ENCODE assay signal across 1 cellular context in genomic region chr18:50159654-50160046, GRCh38.
TF ChIP-seq lines count a peak whose summit lies in the region.

No MANE protein-coding gene starts in this region.

TF ChIP-seq in SK-N-SH, 30 proteins besides CTCF, POLR2A, EP300 and RAD21:
- no peak for TF ChIP-seq IRF3 (IDR thresholded peaks at IDR 0.05; ENCODE audit: low read depth, low read length)
- no peak for TF ChIP-seq YY1 (IDR thresholded peaks at IDR 0.05; ENCODE audit: low read depth)
- no peak for TF ChIP-seq NRF1 (IDR thresholded peaks at IDR 0.05; ENCODE audit: low read depth, low read length)
- TF ChIP-seq NFIC (IDR thresholded peaks at IDR 0.05; ENCODE audit: borderline replicate concordance), result no peak
- TF ChIP-seq FOXM1 (IDR thresholded peaks at IDR 0.05; ENCODE audit: low read depth), result no peak
- TF ChIP-seq MAX (IDR thresholded peaks at IDR 0.05; ENCODE audit: low read depth), result no peak
- TF ChIP-seq RXRA (IDR thresholded peaks at IDR 0.05; ENCODE audit: borderline replicate concordance, low read depth), result no peak
- no peak for TF ChIP-seq GATA2 (CRISPR knock-in tag; IDR thresholded peaks at IDR 0.05)
- TF ChIP-seq RCOR1 (IDR thresholded peaks at IDR 0.05; ENCODE audit: low read length), result no peak
- no peak for TF ChIP-seq TAF1 (IDR thresholded peaks at IDR 0.05; ENCODE audit: borderline replicate concordance, low read depth, low read length)
- TF ChIP-seq GABPA (IDR thresholded peaks at IDR 0.05; ENCODE audit: low read depth), result no peak
- no peak for TF ChIP-seq POLR2AphosphoS5 (IDR thresholded peaks at IDR 0.05; ENCODE audit: low read depth, low read length)
- TF ChIP-seq ZBTB33 (IDR thresholded peaks at IDR 0.05; ENCODE audit: borderline replicate concordance, low read depth), result no peak
